In genomic region chr11:114232400-114233070, GRCh38 we compare ENCODE assay signal across 2 cellular contexts.
TF ChIP-seq lines count a peak whose summit lies in the region.

No MANE protein-coding gene starts in this region.

TF ChIP-seq in HepG2, 621 proteins besides CTCF, POLR2A, EP300 and RAD21 (continued from another document):
- TF ChIP-seq AKNA (CRISPR knock-in tag; IDR thresholded peaks at IDR 0.05; ENCODE audit: borderline replicate concordance) (no peak), SIN3A (IDR thresholded peaks at IDR 0.05; ENCODE audit: borderline replicate concordance, low read depth, low read length) (no peak)

TF ChIP-seq in SK-N-SH treated with all-trans-retinoic acid at 6 μM for 48 hours, 23 proteins besides CTCF, POLR2A, EP300 and RAD21 (continued from another document):
- no peak for TF ChIP-seq RARB (CRISPR knock-in tag; IDR thresholded peaks at IDR 0.05)
- no peak for TF ChIP-seq TSHZ2 (CRISPR knock-in tag; IDR thresholded peaks at IDR 0.05)
- TF ChIP-seq POU6F1 (CRISPR knock-in tag; IDR thresholded peaks at IDR 0.05; ENCODE audit: borderline replicate concordance, low read depth) = no peak
- TF ChIP-seq SNAI2 (CRISPR knock-in tag; IDR thresholded peaks at IDR 0.05) = no peak
- TF ChIP-seq ZNF565 (CRISPR knock-in tag; conservative IDR thresholded peaks at IDR 0.05; ENCODE audit: low read depth) = no peak
TF ChIP-seq in SK-N-SH treated with all-trans-retinoic acid at 6 μM for 48 hours: peak in this region for 0.
